Comparison of ENCODE assay signal across 14 cellular contexts in the genomic region with DNA sequence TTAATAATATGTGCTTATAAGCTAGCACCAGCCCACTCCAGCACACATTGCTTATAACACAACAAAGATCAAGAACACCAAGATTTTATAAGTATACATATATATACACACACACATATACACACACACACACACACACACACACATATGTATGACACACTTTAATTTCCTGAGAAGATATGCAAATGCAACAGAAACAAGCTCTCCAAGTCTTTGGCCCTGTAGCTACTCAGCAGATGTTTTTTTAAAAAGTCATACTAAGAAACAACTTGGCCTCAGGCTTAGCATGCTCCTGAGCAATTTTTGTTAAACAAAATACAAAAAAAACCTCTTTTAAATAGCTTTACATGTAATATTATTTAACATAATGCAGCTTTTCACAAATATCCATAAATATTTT.
DNase-seq lines count a peak whose midpoint lies in the region; ATAC-seq, FAIRE-seq and TF ChIP-seq lines count a peak whose summit lies in the region.
"Had no signal": no experiment of that assay in that cellular context is flagged by ENCODE, and none has a peak within 500 bp of the region (broad histone marks: within the 10 kb centered on the region; RNA-seq: fewer than 3 reads in every experiment).

No MANE protein-coding gene starts in this region.

- DNase-seq in ELR (ENCODE audit: low read depth) (peak; percentile 31), RCC 7860 (ENCODE audit: low spot score) (no peak), fibroblast of pulmonary artery (ENCODE audit: low read depth) (peak; percentile 25), NCI-H1694 treated with DMSO at 0.1 percent for 48 hours (lab: John Stamatoyannopoulos, UW) (no peak), cerebellar cortex (ENCODE audit: low spot score) (no peak), HCEC 1CT (no peak)
- DNase-seq: ACHN; CD4-positive, CD25-positive, alpha-beta regulatory T cell; DMS53; GDM1 had no signal

- no peak overlapping the region for H3K4me3 ChIP-seq in fibroblast of pulmonary artery (replicated peaks; ENCODE audit: low read depth, low read length)
- H3K4me3 ChIP-seq: BLaER1 treated with 17β-estradiol and CSF1 and Interleukin-3, amounts not matched to agents 10 nM and 100 nM; HAP-1 had no signal

- peak; percentile 45 for FAIRE-seq in RCC 7860 (lab: Jason Lieb, UNC)
- FAIRE-seq: H1 had no signal

- ATAC-seq in HG03354 (IDR thresholded peaks at IDR 0.05; ENCODE audit: poor library complexity, severe bottlenecking, unreplicated experiment): no peak

- TF ChIP-seq CTCF in fibroblast of pulmonary artery (IDR thresholded peaks at IDR 0.05; ENCODE audit: low read length, missing control alignments): no peak

Comparison
In these comparisons a context has a peak if more than half of its experiments do, and no peak if none do; other contexts are left out.
1. DNase-seq: peak in ELR (single experiment) and fibroblast of pulmonary artery (single experiment); none in RCC 7860 (single experiment), NCI-H1694 treated with DMSO at 0.1 percent for 48 hours (single experiment), cerebellar cortex (single experiment) and HCEC 1CT (single experiment).